In the genomic region with DNA sequence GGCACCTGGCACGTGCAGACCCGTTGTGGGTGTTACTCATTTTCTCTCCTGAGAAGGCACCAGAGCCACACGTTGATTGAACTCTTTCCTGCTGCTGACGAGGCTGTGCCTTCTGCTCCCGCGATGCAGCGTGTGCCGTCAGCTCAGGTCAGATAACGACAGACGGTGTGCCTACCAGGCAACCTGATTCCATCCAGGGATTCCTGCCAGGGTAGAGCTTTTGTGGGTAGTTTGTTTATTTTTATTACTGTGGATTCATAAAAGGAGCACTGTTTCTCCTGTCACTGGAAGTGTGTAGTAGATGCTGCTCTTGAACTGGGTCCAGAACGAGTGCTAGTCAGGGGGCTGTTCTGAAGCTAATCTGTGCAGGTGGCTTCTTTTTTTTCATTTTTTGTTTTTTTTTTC, we compare ENCODE assay signal across 16 cellular contexts. TPM values are rescaled to one million over a fixed set of nuclear protein-coding genes. Genes with fewer than 3 reads are reported as not detected.
A peak's percentile ranks its signal among the peaks of the same experiment; 100 is the strongest.
DNase-seq lines count a peak whose midpoint lies in the region; ATAC-seq, FAIRE-seq and TF ChIP-seq lines count a peak whose summit lies in the region.
"Had no signal": no experiment of that assay in that cellular context is flagged by ENCODE, and none has a peak within 500 bp of the region (broad histone marks: within the 10 kb centered on the region; RNA-seq: fewer than 3 reads in every experiment).

No MANE protein-coding gene starts in this region.

- FAIRE-seq in GM12891 (lab: Jason Lieb, UNC): peak; percentile 45

- ATAC-seq in SK-N-SH treated with all-trans-retinoic acid at 6 μM for 48 hours (no peak), GM18868 (IDR thresholded peaks at IDR 0.05; ENCODE audit: unreplicated experiment) (no peak), GM21447 (IDR thresholded peaks at IDR 0.05; ENCODE audit: unreplicated experiment) (no peak), GM18498 (IDR thresholded peaks at IDR 0.05; ENCODE audit: unreplicated experiment) (no peak)
- ATAC-seq: activated CD4-positive, alpha-beta T cell treated with anti-CD3 and anti-CD28 coated beads for 36 hours; HCT116; natural killer cell treated with Interleukin-12 subunit alpha and Interleukin-12 subunit beta and Interleukin-15 and Interleukin-18, amount 100 ng/mL, for 72 hours had no signal

- peak; percentile 13 for DNase-seq in COLO668 (lab: John Stamatoyannopoulos, UW; ENCODE audit: unreplicated experiment)
- no peak for DNase-seq in GM12891 (ENCODE audit: insufficient read length, low spot score)
- DNase-seq in NCI-H2171 treated with DMSO at 0.1 percent for 48 hours (lab: John Stamatoyannopoulos, UW): peak; percentile 100
- peak; percentile 11 for DNase-seq in iris pigment epithelial cell (ENCODE audit: low read depth)
- DNase-seq: activated CD4-positive, alpha-beta T cell treated with anti-CD3 and anti-CD28 coated beads for 36 hours; left ventricle myocardium inferior; NCI-H1048; stomach; SW 1271 had no signal

- no peak for TF ChIP-seq POLR2A in GM12891 (IDR thresholded peaks at IDR 0.05; ENCODE audit: low read depth, low read length)

TF ChIP-seq in GM12891, 5 proteins besides CTCF, POLR2A, EP300 and RAD21:
- no peak for TF ChIP-seq POLR2AphosphoS5 (IDR thresholded peaks at IDR 0.05; ENCODE audit: low read depth, low read length)
- no peak for TF ChIP-seq SPI1 (IDR thresholded peaks at IDR 0.05; ENCODE audit: low read depth, low read length)
- TF ChIP-seq POU2F2 (IDR thresholded peaks at IDR 0.05; ENCODE audit: low read depth, low read length): no peak
- no peak for TF ChIP-seq TAF1 (IDR thresholded peaks at IDR 0.05; ENCODE audit: low read depth, low read length)
- no peak for TF ChIP-seq PAX5 (IDR thresholded peaks at IDR 0.05; ENCODE audit: insufficient read depth, low read length, severe bottlenecking)

TF ChIP-seq in SK-N-SH treated with all-trans-retinoic acid at 6 μM for 48 hours, 23 proteins besides CTCF, POLR2A, EP300 and RAD21:
- no peak for TF ChIP-seq GLIS3 (CRISPR knock-in tag; IDR thresholded peaks at IDR 0.05)
- TF ChIP-seq, protein P1, sequence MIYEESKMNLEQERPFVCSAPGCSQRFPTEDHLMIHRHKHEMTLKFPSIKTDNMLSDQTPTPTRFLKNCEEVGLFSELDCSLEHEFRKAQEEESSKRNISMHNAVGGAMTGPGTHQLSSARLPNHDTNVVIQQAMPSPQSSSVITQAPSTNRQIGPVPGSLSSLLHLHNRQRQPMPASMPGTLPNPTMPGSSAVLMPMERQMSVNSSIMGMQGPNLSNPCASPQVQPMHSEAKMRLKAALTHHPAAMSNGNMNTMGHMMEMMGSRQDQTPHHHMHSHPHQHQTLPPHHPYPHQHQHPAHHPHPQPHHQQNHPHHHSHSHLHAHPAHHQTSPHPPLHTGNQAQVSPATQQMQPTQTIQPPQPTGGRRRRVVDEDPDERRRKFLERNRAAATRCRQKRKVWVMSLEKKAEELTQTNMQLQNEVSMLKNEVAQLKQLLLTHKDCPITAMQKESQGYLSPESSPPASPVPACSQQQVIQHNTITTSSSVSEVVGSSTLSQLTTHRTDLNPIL (CRISPR knock-in tag; IDR thresholded peaks at IDR 0.05; ENCODE audit: low read depth): no peak
- no peak for TF ChIP-seq ZFP3 (CRISPR knock-in tag; IDR thresholded peaks at IDR 0.05)
- no peak for TF ChIP-seq TOX (CRISPR knock-in tag; IDR thresholded peaks at IDR 0.05; ENCODE audit: borderline replicate concordance)
- TF ChIP-seq, protein P2, sequence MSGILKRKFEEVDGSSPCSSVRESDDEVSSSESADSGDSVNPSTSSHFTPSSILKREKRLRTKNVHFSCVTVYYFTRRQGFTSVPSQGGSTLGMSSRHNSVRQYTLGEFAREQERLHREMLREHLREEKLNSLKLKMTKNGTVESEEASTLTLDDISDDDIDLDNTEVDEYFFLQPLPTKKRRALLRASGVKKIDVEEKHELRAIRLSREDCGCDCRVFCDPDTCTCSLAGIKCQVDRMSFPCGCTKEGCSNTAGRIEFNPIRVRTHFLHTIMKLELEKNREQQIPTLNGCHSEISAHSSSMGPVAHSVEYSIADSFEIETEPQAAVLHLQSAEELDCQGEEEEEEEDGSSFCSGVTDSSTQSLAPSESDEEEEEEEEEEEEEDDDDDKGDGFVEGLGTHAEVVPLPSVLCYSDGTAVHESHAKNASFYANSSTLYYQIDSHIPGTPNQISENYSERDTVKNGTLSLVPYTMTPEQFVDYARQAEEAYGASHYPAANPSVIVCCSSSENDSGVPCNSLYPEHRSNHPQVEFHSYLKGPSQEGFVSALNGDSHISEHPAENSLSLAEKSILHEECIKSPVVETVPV (CRISPR knock-in tag; IDR thresholded peaks at IDR 0.05): no peak
- TF ChIP-seq ESRRG (CRISPR knock-in tag; IDR thresholded peaks at IDR 0.05): no peak

RNA-seq across cellular contexts. Expression of gene PRPF6, which starts 20.7 kb away (rescaled TPM):
- polyA plus RNA-seq in GM12891 (2012; ENCODE audit: low read depth, missing spikeins): 142 TPM

RNA-seq across cellular contexts. Expression of gene SAMD10, which starts 22.2 kb away (rescaled TPM):
- polyA plus RNA-seq in GM12891 (2012; ENCODE audit: low read depth, missing spikeins): 116 TPM

RNA-seq across cellular contexts. Expression of gene ZNF512B, which starts 31.9 kb away (rescaled TPM):
- 12.5 TPM for polyA plus RNA-seq in GM12891 (2012; ENCODE audit: low read depth, missing spikeins)

RNA-seq across cellular contexts. Expression of gene C20orf204, which starts 34.4 kb away (rescaled TPM):
- polyA plus RNA-seq in GM12891 (2012; ENCODE audit: low read depth, missing spikeins): 51.3 TPM
- polyA plus RNA-seq: CD14-positive monocyte had no signal

RNA-seq across cellular contexts. Expression of gene UCKL1, which starts 45.4 kb away (rescaled TPM):
- polyA plus RNA-seq in GM12891 (2012; ENCODE audit: low read depth, missing spikeins): 21.2 TPM
